Comparison of ENCODE assay signal across 1 cellular context in the genomic region with DNA sequence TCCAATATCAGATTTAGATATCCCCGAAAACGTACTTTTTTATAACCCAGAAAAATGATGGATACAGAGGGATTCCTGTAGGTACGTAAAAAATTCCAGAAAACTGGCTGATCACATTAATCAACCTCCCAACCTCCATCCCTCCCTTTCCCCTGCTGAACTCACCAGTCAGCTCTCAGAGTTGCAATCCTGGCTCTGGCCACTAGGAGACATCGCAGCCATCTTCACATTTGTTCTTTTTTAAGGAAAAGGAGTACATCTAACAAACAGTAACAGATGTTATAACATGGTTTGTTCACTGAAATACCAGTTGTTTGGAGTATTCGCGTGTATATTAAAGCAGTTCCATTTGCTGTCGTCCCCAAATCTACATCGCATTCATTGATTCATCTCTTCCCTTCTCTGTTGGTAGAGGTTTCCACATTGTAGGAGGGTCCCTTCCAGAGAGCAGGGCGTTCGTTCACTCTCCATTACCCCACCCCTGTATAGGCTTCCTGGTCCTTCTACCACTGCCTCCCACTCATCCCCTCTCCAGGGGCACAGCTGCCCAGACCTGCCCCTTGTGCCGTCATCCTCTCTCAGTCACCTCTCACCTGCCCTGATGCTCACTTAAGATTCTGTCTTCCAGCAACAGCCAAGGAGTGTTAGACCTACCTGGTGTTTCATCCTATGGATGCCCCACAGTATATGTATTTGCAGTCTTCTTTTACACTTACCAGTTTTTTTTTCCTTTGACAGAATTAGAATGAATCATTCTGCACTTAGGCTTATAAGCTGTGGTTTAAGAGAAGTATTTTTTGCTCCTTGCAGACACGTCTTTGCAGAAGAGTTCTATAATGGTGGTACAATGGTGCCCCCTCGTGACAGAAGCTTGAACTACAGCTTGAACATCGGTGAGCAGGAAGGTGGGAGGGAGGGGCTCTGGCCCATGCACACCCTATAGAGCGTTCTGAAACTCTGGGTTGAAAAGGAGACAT.
TF ChIP-seq lines count a peak whose summit lies in the region.

No MANE protein-coding gene starts in this region.

TF ChIP-seq in WTC11, 78 proteins besides CTCF, POLR2A, EP300 and RAD21 (continued from another document):
- TF ChIP-seq USF2 (CRISPR knock-in tag; IDR thresholded peaks at IDR 0.05) (no peak), ZNF416 (CRISPR knock-in tag; IDR thresholded peaks at IDR 0.05) (no peak), IRF2 (CRISPR knock-in tag; IDR thresholded peaks at IDR 0.05; ENCODE audit: borderline replicate concordance, low read depth) (no peak)
